ENCODE assay signal across 13 cellular contexts in genomic region chr6:14747881-14748520, GRCh38.
A peak's percentile ranks its signal among the peaks of the same experiment; 100 is the strongest.
DNase-seq lines count a peak whose midpoint lies in the region; ATAC-seq and TF ChIP-seq lines count a peak whose summit lies in the region.
"Had no signal": no experiment of that assay in that cellular context is flagged by ENCODE, and none has a peak within 500 bp of the region (broad histone marks: within the 10 kb centered on the region; RNA-seq: fewer than 3 reads in every experiment).

No MANE protein-coding gene starts in this region.

- H3K27me3 Mint-ChIP-seq in CD14-positive monocyte (ENCODE audit: low read depth in 3 of 3), result peaks cover 0 to 5% (median 2%) of the 10 kb centered on the region in 3 donors
- H3K27me3 Mint-ChIP-seq in activated CD8-positive, alpha-beta T cell treated with anti-CD3 and anti-CD28 coated beads, Interleukin-2, amount 10 ng/mL, durations not matched to agents 7 days and 5 days (ENCODE audit: low read depth), result no peaks in the 10 kb centered on the region

- TF ChIP-seq CTCF in CD14-positive monocyte (IDR thresholded peaks at IDR 0.05) (no peak), fibroblast of the aortic adventitia (IDR thresholded peaks at IDR 0.05; ENCODE audit: insufficient read depth, low read length) (no peak)

- H3K36me3 Mint-ChIP-seq in CD14-positive monocyte, result peaks cover 3 to 6% of the 10 kb centered on the region in 2 donors
- no peaks in the 10 kb centered on the region for H3K36me3 Mint-ChIP-seq in activated CD8-positive, alpha-beta T cell treated with anti-CD3 and anti-CD28 coated beads, Interleukin-2, amount 10 ng/mL, durations not matched to agents 7 days and 5 days (ENCODE audit: low read depth)

- H3K9me3 Mint-ChIP-seq in CD14-positive monocyte, result no peaks in the 10 kb centered on the region
- H3K9me3 Mint-ChIP-seq in activated CD8-positive, alpha-beta T cell treated with anti-CD3 and anti-CD28 coated beads, Interleukin-2, amount 10 ng/mL, durations not matched to agents 7 days and 5 days (ENCODE audit: insufficient read depth), result no peaks in the 10 kb centered on the region

- H3K4me3 ChIP-seq in fibroblast of the aortic adventitia (ENCODE audit: low read depth, low read length), result no peak overlapping the region

- CTCF ChIA-PET in activated CD8-positive, alpha-beta T cell treated with anti-CD3 and anti-CD28 coated beads, Interleukin-2, amount 10 ng/mL, durations not matched to agents 7 days and 5 days (lab: Charles Lee), result interaction anchor here (0.7 to 1.9 kb wide), 3 partner anchors 33 to 129 kb away, joined by 3 to 4 read pairs (median 3); no protein-coding TSS in a partner anchor

- peak; percentile 51 for DNase-seq in A172 (ENCODE audit: low spot score)
- DNase-seq in CD14-positive monocyte (ENCODE audit: low spot score), result no peak
- DNase-seq in activated CD8-positive, alpha-beta T cell treated with anti-CD3 and anti-CD28 coated beads, Interleukin-2, amount 10 ng/mL, durations not matched to agents 7 days and 5 days, result no peak
- DNase-seq in fibroblast of the aortic adventitia (ENCODE audit: low read depth), result peak; percentile 75
- DNase-seq in NCI-H1092 treated with DMSO at 0.1 percent for 48 hours (lab: John Stamatoyannopoulos, UW), result no peak
- DNase-seq: anterior cingulate cortex; effector CD4-positive, alpha-beta T cell; glutamatergic neuron; NCI-H1048; substantia nigra had no signal

- POLR2A ChIA-PET in activated CD8-positive, alpha-beta T cell treated with anti-CD3 and anti-CD28 coated beads, Interleukin-2, amount 10 ng/mL, durations not matched to agents 7 days and 5 days (lab: Charles Lee), result no interaction called here

- intact Hi-C loops in CD14-positive monocyte (cut with micrococcal nuclease), result no loop called here

- H3K4me1 Mint-ChIP-seq in CD14-positive monocyte, result peaks cover 28% of the 10 kb centered on the region
- H3K4me1 Mint-ChIP-seq in activated CD8-positive, alpha-beta T cell treated with anti-CD3 and anti-CD28 coated beads, Interleukin-2, amount 10 ng/mL, durations not matched to agents 7 days and 5 days (ENCODE audit: low read depth), result peaks cover 38% of the 10 kb centered on the region

- no peak for ATAC-seq in activated CD8-positive, alpha-beta T cell treated with anti-CD3 and anti-CD28 coated beads, Interleukin-2, amount 10 ng/mL, durations not matched to agents 7 days and 5 days
- ATAC-seq in HG03457 (IDR thresholded peaks at IDR 0.05; ENCODE audit: unreplicated experiment), result no peak
- no peak for ATAC-seq in GM19328 (IDR thresholded peaks at IDR 0.05; ENCODE audit: unreplicated experiment)
- ATAC-seq in GM18867 (IDR thresholded peaks at IDR 0.05; ENCODE audit: unreplicated experiment), result no peak

- peak overlapping the region in 6 of 7 donors; percentile 6 to 87 (median 24) for H3K27ac Mint-ChIP-seq in CD14-positive monocyte
- H3K27ac Mint-ChIP-seq in activated CD8-positive, alpha-beta T cell treated with anti-CD3 and anti-CD28 coated beads, Interleukin-2, amount 10 ng/mL, durations not matched to agents 7 days and 5 days, result peak overlapping the region; percentile 6

- H3K4me3 Mint-ChIP-seq in CD14-positive monocyte, result no peak overlapping the region
- H3K4me3 Mint-ChIP-seq in activated CD8-positive, alpha-beta T cell treated with anti-CD3 and anti-CD28 coated beads, Interleukin-2, amount 10 ng/mL, durations not matched to agents 7 days and 5 days, result peak overlapping the region; percentile 30

Comparison
In these comparisons a context has a peak if more than half of its experiments do, and no peak if none do; other contexts are left out.
1. DNase-seq: peak in A172 (single experiment) and fibroblast of the aortic adventitia (single experiment); none in CD14-positive monocyte (single experiment), activated CD8-positive, alpha-beta T cell treated with anti-CD3 and anti-CD28 coated beads, Interleukin-2, amount 10 ng/mL, durations not matched to agents 7 days and 5 days (single experiment) and NCI-H1092 treated with DMSO at 0.1 percent for 48 hours (single experiment).